18 cellular contexts compared by ENCODE assay signal in genomic region chr15:63066302-63066701, GRCh38. TPM values are rescaled to one million over a fixed set of nuclear protein-coding genes. Genes with fewer than 3 reads are reported as not detected.
A peak's percentile ranks its signal among the peaks of the same experiment; 100 is the strongest.
DNase-seq lines count a peak whose midpoint lies in the region; ATAC-seq lines count a peak whose summit lies in the region.
"Had no signal": no experiment of that assay in that cellular context is flagged by ENCODE, and none has a peak within 500 bp of the region (broad histone marks: within the 10 kb centered on the region; RNA-seq: fewer than 3 reads in every experiment).

No MANE protein-coding gene starts in this region.

- ATAC-seq in stimulated activated naive CD8-positive, alpha-beta T cell treated with anti-CD3 and anti-CD28 coated beads, Interleukin-15, amount 100 ng/mL, for 72 hours: no peak
- ATAC-seq: activated CD8-positive, alpha-beta T cell treated with anti-CD3 and anti-CD28 coated beads, Interleukin-2, amount 10 ng/mL, durations not matched to agents 7 days and 5 days; upper lobe of right lung had no signal

- no peaks in the 10 kb centered on the region for H3K4me1 Mint-ChIP-seq in stimulated activated naive CD8-positive, alpha-beta T cell treated with anti-CD3 and anti-CD28 coated beads, Interleukin-15, amount 100 ng/mL, for 72 hours

- peak overlapping the region; percentile 27 for H3K27ac ChIP-seq in rectal smooth muscle tissue (ENCODE audit: low read depth, low read length)
- H3K27ac ChIP-seq: breast epithelium, C4-2B, upper lobe of right lung had no signal

- no peaks in the 10 kb centered on the region for H3K27me3 ChIP-seq in rectal smooth muscle tissue (ENCODE audit: control insufficient read depth, insufficient read depth, low read length)
- H3K27me3 ChIP-seq: breast epithelium, right atrium auricular region, upper lobe of right lung had no signal

- no peak overlapping the region for H3K4me3 ChIP-seq in rectal smooth muscle tissue (ENCODE audit: low read length)
- H3K4me3 ChIP-seq: breast epithelium, right atrium auricular region, upper lobe of right lung had no signal

- no peaks in the 10 kb centered on the region for H3K9me3 Mint-ChIP-seq in stimulated activated naive CD8-positive, alpha-beta T cell treated with anti-CD3 and anti-CD28 coated beads, Interleukin-15, amount 100 ng/mL, for 72 hours

- peaks cover 37% of the 10 kb centered on the region for H3K4me1 ChIP-seq in rectal smooth muscle tissue (ENCODE audit: control insufficient read depth, insufficient read depth, low read length)
- H3K4me1 ChIP-seq: breast epithelium, upper lobe of right lung had no signal

- peaks cover 56% of the 10 kb centered on the region for H3K36me3 ChIP-seq in rectal smooth muscle tissue (ENCODE audit: control insufficient read depth, insufficient read depth, low read length)

- H3K27ac Mint-ChIP-seq in stimulated activated naive CD8-positive, alpha-beta T cell treated with anti-CD3 and anti-CD28 coated beads, Interleukin-15, amount 100 ng/mL, for 72 hours: no peak overlapping the region
- H3K27ac Mint-ChIP-seq: activated CD8-positive, alpha-beta T cell treated with anti-CD3 and anti-CD28 coated beads, Interleukin-2, amount 10 ng/mL, durations not matched to agents 7 days and 5 days had no signal

- H3K27me3 Mint-ChIP-seq in stimulated activated naive CD8-positive, alpha-beta T cell treated with anti-CD3 and anti-CD28 coated beads, Interleukin-15, amount 100 ng/mL, for 72 hours: no peaks in the 10 kb centered on the region

- H3K9ac ChIP-seq in rectal smooth muscle tissue (ENCODE audit: low read length): no peak overlapping the region

- H3K4me3 Mint-ChIP-seq in stimulated activated naive CD8-positive, alpha-beta T cell treated with anti-CD3 and anti-CD28 coated beads, Interleukin-15, amount 100 ng/mL, for 72 hours: no peak overlapping the region
- H3K4me3 Mint-ChIP-seq: activated CD8-positive, alpha-beta T cell treated with anti-CD3 and anti-CD28 coated beads, Interleukin-2, amount 10 ng/mL, durations not matched to agents 7 days and 5 days had no signal

- DNase-seq in EH (ENCODE audit: low read depth) (peak; percentile 39), astrocyte of the hippocampus (ENCODE audit: low read depth, low spot score) (peak; percentile 26), glomerular visceral epithelial cell (ENCODE audit: extremely low spot score) (peak; percentile 15), GM19240 (ENCODE audit: insufficient read length, low spot score) (no peak), T-helper 1 cell (no peak), occipital lobe (lab: John Stamatoyannopoulos, UW) (no peak)
- DNase-seq in stimulated activated naive CD8-positive, alpha-beta T cell treated with anti-CD3 and anti-CD28 coated beads, Interleukin-15, amount 100 ng/mL, for 72 hours: no peak
- DNase-seq: activated CD4-positive, CD25-positive, alpha-beta regulatory T cell treated with anti-CD3 and anti-CD28 coated beads, Interleukin-2, amount 50 U/mL, for 72 hours; activated CD8-positive, alpha-beta T cell treated with anti-CD3 and anti-CD28 coated beads, Interleukin-2, amount 10 ng/mL, durations not matched to agents 7 days and 5 days; activated gamma-delta T cell treated with Interleukin-2 at 50 U/mL for 16 hours; KG1; NCI-H526; SW 1271; upper lobe of right lung had no signal

RNA-seq across cellular contexts. Expression of gene TPM1, which starts 23.8 kb away (rescaled TPM):
- 101 TPM for total RNA-seq in occipital lobe

RNA-seq across cellular contexts. Expression of gene LACTB, which starts 55.4 kb away (rescaled TPM):
- 20.0 TPM for total RNA-seq in occipital lobe

Comparison
In these comparisons a context has a peak if more than half of its experiments do, and no peak if none do; other contexts are left out.
1. DNase-seq: peak in EH (single experiment), astrocyte of the hippocampus (single experiment) and glomerular visceral epithelial cell (single experiment); none in GM19240 (single experiment), T-helper 1 cell (0 of 5), occipital lobe (single experiment) and stimulated activated naive CD8-positive, alpha-beta T cell treated with anti-CD3 and anti-CD28 coated beads, Interleukin-15, amount 100 ng/mL, for 72 hours (0 of 2).